Comparison of ENCODE assay signal across 1 cellular context in genomic region chr6:31588871-31589650, GRCh38.
TF ChIP-seq lines count a peak whose summit lies in the region.

No MANE protein-coding gene starts in this region.

TF ChIP-seq in HepG2, 621 proteins besides CTCF, POLR2A, EP300 and RAD21:
- TF ChIP-seq ZFP91 (CRISPR knock-in tag; IDR thresholded peaks at IDR 0.05; ENCODE audit: borderline replicate concordance) (no peak), ZNF512 (CRISPR knock-in tag; IDR thresholded peaks at IDR 0.05) (no peak), RNF2 (conservative IDR thresholded peaks at IDR 0.05; ENCODE audit: low read depth) (no peak), ZSCAN31 (CRISPR knock-in tag; IDR thresholded peaks at IDR 0.05; ENCODE audit: low read depth) (no peak), ZNF367 (CRISPR knock-in tag; IDR thresholded peaks at IDR 0.05; ENCODE audit: borderline replicate concordance) (no peak), RORA (CRISPR knock-in tag; IDR thresholded peaks at IDR 0.05) (no peak), SRF (IDR thresholded peaks at IDR 0.05; ENCODE audit: low read depth, low read length) (no peak), DNMT1 (CRISPR knock-in tag; IDR thresholded peaks at IDR 0.05) (no peak), ZNF225 (CRISPR knock-in tag; IDR thresholded peaks at IDR 0.05) (no peak), ZNF296 (CRISPR knock-in tag; conservative IDR thresholded peaks at IDR 0.05) (no peak), ZFP36 (IDR thresholded peaks at IDR 0.05; ENCODE audit: borderline replicate concordance, low read depth, low read length, partially characterized antibody) (no peak)
